21 cellular contexts compared by ENCODE assay signal in the genomic region with DNA sequence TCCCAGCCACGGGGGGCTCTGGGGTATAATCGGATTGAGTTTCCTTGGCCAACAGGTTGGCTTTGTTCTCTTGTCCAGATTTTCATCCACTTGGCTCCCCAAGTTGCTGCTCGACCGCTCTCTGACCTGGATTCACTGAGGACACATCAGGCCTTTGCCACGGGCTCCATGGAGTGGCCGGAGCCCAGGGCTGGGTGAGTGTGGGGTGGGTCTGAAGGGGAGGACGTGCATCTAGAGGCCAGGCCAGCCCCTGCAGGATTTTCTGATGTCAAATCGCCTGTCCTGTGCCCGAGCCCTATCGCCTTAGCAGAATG.
"Had no signal": no experiment of that assay in that cellular context is flagged by ENCODE, and none has a peak within 500 bp of the region (broad histone marks: within the 10 kb centered on the region; RNA-seq: fewer than 3 reads in every experiment).

No MANE protein-coding gene starts in this region.

- H3K4me2 ChIP-seq: PC-9 had no signal

- H3K27ac Mint-ChIP-seq: activated CD4-positive, alpha-beta T cell treated with anti-CD3 and anti-CD28 coated beads for 36 hours; activated CD8-positive, alpha-beta T cell treated with anti-CD3 and anti-CD28 coated beads for 36 hours; activated naive CD8-positive, alpha-beta T cell treated with anti-CD3 and anti-CD28 coated beads, Interleukin-2, amount 10 ng/mL, durations not matched to agents 7 days and 5 days; activated T-cell treated with anti-CD3 and anti-CD28 coated beads, Interleukin-2, amount 50 U/mL, for 72 hours; T-helper 17 cell had no signal

- H3K4me3 Mint-ChIP-seq: activated CD4-positive, alpha-beta T cell treated with anti-CD3 and anti-CD28 coated beads for 36 hours; activated CD8-positive, alpha-beta T cell treated with anti-CD3 and anti-CD28 coated beads for 36 hours; activated naive CD8-positive, alpha-beta T cell treated with anti-CD3 and anti-CD28 coated beads, Interleukin-2, amount 10 ng/mL, durations not matched to agents 7 days and 5 days; activated T-cell treated with anti-CD3 and anti-CD28 coated beads, Interleukin-2, amount 50 U/mL, for 72 hours; brain; central memory CD8-positive, alpha-beta T cell; T-helper 17 cell had no signal

- DNase-seq: activated CD4-positive, alpha-beta T cell treated with anti-CD3 and anti-CD28 coated beads for 36 hours; activated CD4-positive, CD25-positive, alpha-beta regulatory T cell; activated CD8-positive, alpha-beta memory T cell treated with anti-CD3 and anti-CD28 coated beads, Interleukin-2, amount 50 U/mL, for 4 hours; activated CD8-positive, alpha-beta T cell treated with anti-CD3 and anti-CD28 coated beads for 36 hours; activated naive CD4-positive, alpha-beta T cell treated with anti-CD3 and anti-CD28 coated beads, Interleukin-2, amount 50 U/mL, for 16 hours; activated naive CD8-positive, alpha-beta T cell treated with anti-CD3 and anti-CD28 coated beads, Interleukin-2, amount 10 ng/mL, durations not matched to agents 7 days and 5 days; activated T-cell treated with anti-CD3 and anti-CD28 coated beads, Interleukin-2, amount 50 U/mL, for 72 hours; aorta; MM.1S; NCI-H1105; NCI-H1436; NCI-H187; NCI-H2081; NCI-H446; NCI-H524; PC-9; SHP77 treated with DMSO at 0.1 percent for 48 hours; T-helper 17 cell; T-helper 9 cell had no signal

- H3K9me3 Mint-ChIP-seq: activated CD8-positive, alpha-beta T cell treated with anti-CD3 and anti-CD28 coated beads for 36 hours; activated naive CD8-positive, alpha-beta T cell treated with anti-CD3 and anti-CD28 coated beads, Interleukin-2, amount 10 ng/mL, durations not matched to agents 7 days and 5 days; activated T-cell treated with anti-CD3 and anti-CD28 coated beads, Interleukin-2, amount 50 U/mL, for 72 hours; central memory CD8-positive, alpha-beta T cell had no signal

- ATAC-seq: activated CD4-positive, alpha-beta T cell treated with anti-CD3 and anti-CD28 coated beads for 36 hours; activated CD8-positive, alpha-beta T cell treated with anti-CD3 and anti-CD28 coated beads for 36 hours; activated T-cell treated with anti-CD3 and anti-CD28 coated beads, Interleukin-2, amount 50 U/mL, for 72 hours; T-helper 17 cell had no signal

- H3K4me1 Mint-ChIP-seq: activated CD4-positive, alpha-beta T cell treated with anti-CD3 and anti-CD28 coated beads for 36 hours; activated naive CD8-positive, alpha-beta T cell treated with anti-CD3 and anti-CD28 coated beads, Interleukin-2, amount 10 ng/mL, durations not matched to agents 7 days and 5 days; central memory CD8-positive, alpha-beta T cell had no signal

- H3K4me3 ChIP-seq: PC-9 had no signal

- H2AFZ ChIP-seq: PC-9 had no signal

- H3K27me3 Mint-ChIP-seq: activated CD4-positive, alpha-beta T cell treated with anti-CD3 and anti-CD28 coated beads for 36 hours; activated CD8-positive, alpha-beta T cell treated with anti-CD3 and anti-CD28 coated beads for 36 hours; activated naive CD8-positive, alpha-beta T cell treated with anti-CD3 and anti-CD28 coated beads, Interleukin-2, amount 10 ng/mL, durations not matched to agents 7 days and 5 days; central memory CD8-positive, alpha-beta T cell had no signal

- H3K27ac ChIP-seq: PC-9 had no signal

- H3K36me3 Mint-ChIP-seq: activated naive CD8-positive, alpha-beta T cell treated with anti-CD3 and anti-CD28 coated beads, Interleukin-2, amount 10 ng/mL, durations not matched to agents 7 days and 5 days; brain had no signal
